Comparison of ENCODE assay signal across 16 cellular contexts in genomic region chr7:30181211-30181610, GRCh38. TPM values are rescaled to one million over a fixed set of nuclear protein-coding genes. Genes with fewer than 3 reads are reported as not detected.
A peak's percentile ranks its signal among the peaks of the same experiment; 100 is the strongest.
DNase-seq lines count a peak whose midpoint lies in the region; ATAC-seq and TF ChIP-seq lines count a peak whose summit lies in the region.
"Had no signal": no experiment of that assay in that cellular context is flagged by ENCODE, and none has a peak within 500 bp of the region (broad histone marks: within the 10 kb centered on the region; RNA-seq: fewer than 3 reads in every experiment).

No MANE protein-coding gene starts in this region.

- H3K27me3 ChIP-seq in ascending aorta = no peaks in the 10 kb centered on the region
- no peaks in the 10 kb centered on the region for H3K27me3 ChIP-seq in gastroesophageal sphincter
- no peaks in the 10 kb centered on the region for H3K27me3 ChIP-seq in stomach
- H3K27me3 ChIP-seq in aorta (ENCODE audit: control insufficient read depth in 1 of 2, insufficient read depth in 2 of 2, low read length in 1 of 2) = no peaks in the 10 kb centered on the region
- H3K27me3 ChIP-seq in MG63 = no peaks in the 10 kb centered on the region
- H3K27me3 ChIP-seq: SJSA1 had no signal

- H3K9me3 ChIP-seq in ascending aorta (no peaks in the 10 kb centered on the region), gastroesophageal sphincter (no peaks in the 10 kb centered on the region), stomach (no peaks in the 10 kb centered on the region), aorta (ENCODE audit: control insufficient read depth, low read length) (no peaks in the 10 kb centered on the region), MG63 (peaks cover 8% of the 10 kb centered on the region)
- H3K9me3 ChIP-seq: SJSA1 had no signal

- TF ChIP-seq EP300 in gastroesophageal sphincter (IDR thresholded peaks at IDR 0.05) (no peak), stomach (IDR thresholded peaks at IDR 0.05) (no peak)

- ATAC-seq in gastroesophageal sphincter (no peak), aorta (ENCODE audit: low FRiP score) (no peak), HG02763 (IDR thresholded peaks at IDR 0.05; ENCODE audit: unreplicated experiment) (no peak)

- H3K27ac ChIP-seq in ascending aorta (peak overlapping the region; percentile 79 to 85), gastroesophageal sphincter (peak overlapping the region; percentile 66 to 74 (median 69)), stomach (peak overlapping the region in 3 of 5 donors; percentile 42 to 78 (median 65)), aorta (ENCODE audit: low read depth in 1 of 2, low read length in 2 of 2) (peak overlapping the region; percentile 72 to 97)
- H3K27ac ChIP-seq: PC-9, SJSA1 had no signal

- WGBS in gastroesophageal sphincter (ENCODE audit: low coverage in 1 of 2), 2 donors = 54 to 65% methylated on average over 3 to 6 of the region's 6 CpGs
- WGBS in stomach, 5 donors = 75 to 91% (median 89%) methylated on average over 6 of the region's 6 CpGs
- WGBS in aorta, 2 donors = 42 to 51% methylated on average over 6 of the region's 6 CpGs

- no peaks in the 10 kb centered on the region for H3K36me3 ChIP-seq in ascending aorta
- H3K36me3 ChIP-seq in gastroesophageal sphincter = no peaks in the 10 kb centered on the region
- no peaks in the 10 kb centered on the region for H3K36me3 ChIP-seq in stomach
- no peaks in the 10 kb centered on the region for H3K36me3 ChIP-seq in aorta (ENCODE audit: control insufficient read depth in 1 of 2, insufficient read depth in 2 of 2, low read length in 1 of 2)
- H3K36me3 ChIP-seq in MG63 = no peaks in the 10 kb centered on the region
- H3K36me3 ChIP-seq: SJSA1 had no signal

- no peak for TF ChIP-seq POLR2A in gastroesophageal sphincter (IDR thresholded peaks at IDR 0.05)
- TF ChIP-seq POLR2A in stomach (IDR thresholded peaks at IDR 0.05) = no peak

- H3K4me3 ChIP-seq in ascending aorta (peak overlapping the region in 1 of 2 donors; percentile 14), gastroesophageal sphincter (no peak overlapping the region), stomach (no peak overlapping the region), aorta (ENCODE audit: low read length in 2 of 2) (no peak overlapping the region), MG63 (no peak overlapping the region)
- H3K4me3 ChIP-seq: PC-9, SJSA1 had no signal

- H3K4me1 ChIP-seq in ascending aorta = peaks cover 12 to 69% of the 10 kb centered on the region in 2 donors
- peaks cover 8 to 72% (median 18%) of the 10 kb centered on the region in 3 donors for H3K4me1 ChIP-seq in gastroesophageal sphincter
- H3K4me1 ChIP-seq in stomach = peaks cover 12 to 74% (median 43%) of the 10 kb centered on the region in 4 donors
- H3K4me1 ChIP-seq in aorta (ENCODE audit: control insufficient read depth in 1 of 2, insufficient read depth in 2 of 2, low read length in 2 of 2) = peaks cover 11 to 26% of the 10 kb centered on the region in 2 donors
- H3K4me1 ChIP-seq: SJSA1 had no signal

- no peak for TF ChIP-seq CTCF in ascending aorta (IDR thresholded peaks at IDR 0.05)
- no peak for TF ChIP-seq CTCF in gastroesophageal sphincter (IDR thresholded peaks at IDR 0.05)
- TF ChIP-seq CTCF in stomach (IDR thresholded peaks at IDR 0.05) = no peak

- DNase-seq in ascending aorta (ENCODE audit: low spot score in 2 of 2) = no peak
- DNase-seq in stomach = no peak
- DNase-seq in aorta = no peak
- no peak for DNase-seq in CD1c-positive myeloid dendritic cell (ENCODE audit: extremely low spot score)
- no peak for DNase-seq in MG63
- DNase-seq: Calu3; CD4-positive, alpha-beta T cell; H9; IMR-90; Kasumi-1; NCI-H187; NCI-H82; PC-9 had no signal

- intact Hi-C loops in ascending aorta (cut with DNase I) (loop anchor here (5.0 kb wide), 1 partner anchor 291 kb away; no protein-coding TSS in a partner anchor), stomach (cut with DNase I; ENCODE audit: low total_unique reads) (no loop called here), aorta (cut with DNase I) (loop anchor here in 1 of 2 donors (5.0 kb wide), 1 partner anchor 101 kb away; the partner anchor contains the start of gene ZNRF2)

RNA-seq across cellular contexts. Expression of gene MTURN, which starts 46.4 kb away (rescaled TPM):
- 40.9 TPM for total RNA-seq in ascending aorta
- total RNA-seq in gastroesophageal sphincter = 100 to 1,000 TPM; 196 to 252 (median 225) TPM
- total RNA-seq in stomach = 10 to 100 TPM in 4 of 5 donors, 1 to 10 TPM in 1; 7.8 to 84.8 (median 38.7) TPM
- polyA plus RNA-seq in stomach = 10 to 100 TPM; 19.5 to 52.7 (median 28.6) TPM
- total RNA-seq in aorta = 10 to 100 TPM; 43.4 to 72.5 TPM
- 100 to 1,000 TPM in 1 of 2 donors, 10 to 100 TPM in 1; 44.5 to 110 TPM for polyA plus RNA-seq in aorta
- 2.0 and 7.1 TPM in 2 replicates for total RNA-seq in MG63 (2014; rRNA removed; shearing (Covaris generic); ENCODE audit: low replicate concordance)
